1 cellular context compared by ENCODE assay signal in genomic region chr11:57762235-57762866, GRCh38.
TF ChIP-seq lines count a peak whose summit lies in the region.

No MANE protein-coding gene starts in this region.

TF ChIP-seq in HepG2, 621 proteins besides CTCF, POLR2A, EP300 and RAD21:
- TF ChIP-seq ZC3H13 (CRISPR knock-in tag; IDR thresholded peaks at IDR 0.05) (no peak), HINFP (CRISPR knock-in tag; IDR thresholded peaks at IDR 0.05; ENCODE audit: low read depth) (no peak), TFE3 (CRISPR knock-in tag; IDR thresholded peaks at IDR 0.05) (no peak), MIER2 (CRISPR knock-in tag; IDR thresholded peaks at IDR 0.05) (no peak), ZNF407 (CRISPR knock-in tag; IDR thresholded peaks at IDR 0.05; ENCODE audit: not compliant biosample characterization) (no peak), ZZZ3 (CRISPR knock-in tag; IDR thresholded peaks at IDR 0.05; ENCODE audit: borderline replicate concordance) (no peak), ZNF224 (CRISPR knock-in tag; IDR thresholded peaks at IDR 0.05) (no peak), MED1 (CRISPR knock-in tag; IDR thresholded peaks at IDR 0.05) (no peak), ZNF567 (CRISPR knock-in tag; IDR thresholded peaks at IDR 0.05; ENCODE audit: borderline replicate concordance) (no peak), ZBTB38 (CRISPR knock-in tag; IDR thresholded peaks at IDR 0.05) (no peak), SALL1 (CRISPR knock-in tag; IDR thresholded peaks at IDR 0.05) (no peak), MEF2D (CRISPR knock-in tag; IDR thresholded peaks at IDR 0.05) (no peak), ZNF414 (CRISPR knock-in tag; IDR thresholded peaks at IDR 0.05) (no peak), KIAA2018 (CRISPR knock-in tag; IDR thresholded peaks at IDR 0.05; ENCODE audit: borderline replicate concordance) (no peak), SAP130 (CRISPR knock-in tag; IDR thresholded peaks at IDR 0.05; ENCODE audit: low read depth) (peak; percentile 45), ZNF777 (CRISPR knock-in tag; IDR thresholded peaks at IDR 0.05) (no peak), RFX5 (IDR thresholded peaks at IDR 0.05; ENCODE audit: low read depth, low read length) (no peak), HOXA9 (CRISPR knock-in tag; IDR thresholded peaks at IDR 0.05; ENCODE audit: borderline replicate concordance) (no peak), RBFOX2 (IDR thresholded peaks at IDR 0.05; ENCODE audit: low read depth, low read length) (peak; percentile 61), ZNF878 (CRISPR knock-in tag; IDR thresholded peaks at IDR 0.05) (no peak), YEATS4 (CRISPR knock-in tag; IDR thresholded peaks at IDR 0.05; ENCODE audit: borderline replicate concordance) (0 out of 2 replicates have a peak, but pooled peaks have one; percentile 3), ZNF788 (CRISPR knock-in tag; IDR thresholded peaks at IDR 0.05; ENCODE audit: borderline replicate concordance) (no peak)
